In genomic region chr4:74206088-74206826, GRCh38 we compare ENCODE assay signal across 9 cellular contexts.
DNase-seq lines count a peak whose midpoint lies in the region; ATAC-seq and TF ChIP-seq lines count a peak whose summit lies in the region.
"Had no signal": no experiment of that assay in that cellular context is flagged by ENCODE, and none has a peak within 500 bp of the region (broad histone marks: within the 10 kb centered on the region; RNA-seq: fewer than 3 reads in every experiment).

No MANE protein-coding gene starts in this region.

- DNase-seq in GM06990 (ENCODE audit: extremely low read depth, insufficient read length) (peak; percentile 53), dedifferentiated amniotic fluid mesenchymal stem cell (ENCODE audit: extremely low spot score) (peak; percentile 75), NCI-H748 (lab: John Stamatoyannopoulos, UW; ENCODE audit: unreplicated experiment) (no peak), NCI-H1092 treated with DMSO at 0.1 percent for 48 hours (lab: John Stamatoyannopoulos, UW) (no peak), SKM-1 treated with dmso at 0.1 percent for 144 hours (lab: John Stamatoyannopoulos, UW; ENCODE audit: unreplicated experiment) (no peak), HAP-1 (ENCODE audit: low spot score in 2 of 2) (no peak)
- DNase-seq: upper lobe of left lung had no signal

- H3K4me3 ChIP-seq in GM06990 (replicated peaks; ENCODE audit: low read depth, low read length) (peak overlapping the region; percentile 5), HAP-1 (no peak overlapping the region)
- H3K4me3 ChIP-seq: upper lobe of left lung had no signal

- no peaks in the 10 kb centered on the region for H3K9me3 ChIP-seq in HAP-1
- H3K9me3 ChIP-seq: upper lobe of left lung had no signal

- ATAC-seq in GM21423 (IDR thresholded peaks at IDR 0.05; ENCODE audit: unreplicated experiment) (peak; percentile 89), HG03575 (IDR thresholded peaks at IDR 0.05; ENCODE audit: extremely low read depth, insufficient number of reproducible peaks, low FRiP score, unreplicated experiment) (peak; percentile 92)

- no peaks in the 10 kb centered on the region for H3K27me3 ChIP-seq in GM06990 (replicated peaks; ENCODE audit: control insufficient read depth, insufficient read depth, low read length)
- no peaks in the 10 kb centered on the region for H3K27me3 ChIP-seq in HAP-1 (ENCODE audit: low read depth)
- H3K27me3 ChIP-seq: upper lobe of left lung had no signal

- H3K36me3 ChIP-seq in GM06990 (ENCODE audit: control insufficient read depth, insufficient read depth, low read length): no peaks in the 10 kb centered on the region
- no peaks in the 10 kb centered on the region for H3K36me3 ChIP-seq in HAP-1 (replicated peaks)
- H3K36me3 ChIP-seq: upper lobe of left lung had no signal

- no peaks in the 10 kb centered on the region for H3K4me1 ChIP-seq in HAP-1

- TF ChIP-seq CTCF in GM06990 (IDR thresholded peaks at IDR 0.05; ENCODE audit: insufficient read depth, low read length, poor library complexity, severe bottlenecking): no peak

- in situ Hi-C loops in HAP-1 (cut with MboI; ENCODE audit: low sequenced_read_pairs): no loop called here

Comparison
In these comparisons a context has a peak if more than half of its experiments do, and no peak if none do; other contexts are left out.
1. DNase-seq: peak in GM06990 (single experiment) and dedifferentiated amniotic fluid mesenchymal stem cell (single experiment); none in NCI-H748 (single experiment), NCI-H1092 treated with DMSO at 0.1 percent for 48 hours (single experiment), SKM-1 treated with dmso at 0.1 percent for 144 hours (single experiment) and HAP-1 (0 of 2).